In genomic region chr4:102683846-102684581, GRCh38 we compare ENCODE assay signal across 14 cellular contexts.
"Had no signal": no experiment of that assay in that cellular context is flagged by ENCODE, and none has a peak within 500 bp of the region (broad histone marks: within the 10 kb centered on the region; RNA-seq: fewer than 3 reads in every experiment).

No MANE protein-coding gene starts in this region.

- H3K9me3 ChIP-seq: psoas muscle, suprapubic skin, upper lobe of right lung had no signal

- H3K27ac ChIP-seq: psoas muscle, suprapubic skin, upper lobe of right lung, VCaP had no signal

- H3K9me3 Mint-ChIP-seq: activated naive CD4-positive, alpha-beta T cell treated with anti-CD3 and anti-CD28 coated beads for 36 hours; central memory CD8-positive, alpha-beta T cell; dendritic cell treated with granulocyte-macrophage colony-stimulating factor and Interleukin-4, amounts not matched to agents 40 ng/mL and 50 ng/mL, for 4 days; effector memory CD8-positive, alpha-beta T cell; nephron progenitor cell; stimulated activated naive B cell treated with anti-CD40 and anti-IgM and Interleukin-4, amounts not matched to agents 10 μg/mL and 1 μg/mL and 100 μg/mL, for 72 hours had no signal

- H3K4me1 ChIP-seq: psoas muscle, upper lobe of right lung had no signal

- H3K4me3 ChIP-seq: psoas muscle, suprapubic skin, upper lobe of right lung had no signal

- H3K27ac Mint-ChIP-seq: activated naive CD4-positive, alpha-beta T cell treated with anti-CD3 and anti-CD28 coated beads for 36 hours; dendritic cell treated with granulocyte-macrophage colony-stimulating factor and Interleukin-4, amounts not matched to agents 40 ng/mL and 50 ng/mL, for 4 days; effector memory CD8-positive, alpha-beta T cell; nephron progenitor cell; stimulated activated naive B cell treated with anti-CD40 and anti-IgM and Interleukin-4, amounts not matched to agents 10 μg/mL and 1 μg/mL and 100 μg/mL, for 72 hours had no signal

- DNase-seq: activated CD4-positive, alpha-beta T cell treated with anti-CD3 and anti-CD28 coated beads for 4 hours; activated naive CD4-positive, alpha-beta T cell treated with anti-CD3 and anti-CD28 coated beads for 36 hours; effector memory CD8-positive, alpha-beta T cell; nephron progenitor cell; psoas muscle; stimulated activated CD4-positive, alpha-beta T cell treated with anti-CD3 and anti-CD28 coated beads, Interleukin-2, amount 100 ng/mL, for 24 hours; stimulated activated naive B cell treated with anti-CD40 and anti-IgM and Interleukin-4, amounts not matched to agents 10 μg/mL and 1 μg/mL and 100 μg/mL, for 72 hours; T-helper 9 cell; upper lobe of right lung had no signal

- H3K4me3 Mint-ChIP-seq: activated naive CD4-positive, alpha-beta T cell treated with anti-CD3 and anti-CD28 coated beads for 36 hours; central memory CD8-positive, alpha-beta T cell; dendritic cell treated with granulocyte-macrophage colony-stimulating factor and Interleukin-4, amounts not matched to agents 40 ng/mL and 50 ng/mL, for 4 days; effector memory CD8-positive, alpha-beta T cell; nephron progenitor cell; stimulated activated naive B cell treated with anti-CD40 and anti-IgM and Interleukin-4, amounts not matched to agents 10 μg/mL and 1 μg/mL and 100 μg/mL, for 72 hours had no signal

- H3K27me3 ChIP-seq: suprapubic skin, upper lobe of right lung had no signal

- H3K4me1 Mint-ChIP-seq: central memory CD8-positive, alpha-beta T cell; nephron progenitor cell; stimulated activated naive B cell treated with anti-CD40 and anti-IgM and Interleukin-4, amounts not matched to agents 10 μg/mL and 1 μg/mL and 100 μg/mL, for 72 hours had no signal

- ATAC-seq: effector memory CD8-positive, alpha-beta T cell; psoas muscle; sciatic nerve; upper lobe of right lung had no signal

- H3K27me3 Mint-ChIP-seq: central memory CD8-positive, alpha-beta T cell; dendritic cell treated with granulocyte-macrophage colony-stimulating factor and Interleukin-4, amounts not matched to agents 40 ng/mL and 50 ng/mL, for 4 days; effector memory CD8-positive, alpha-beta T cell; stimulated activated naive B cell treated with anti-CD40 and anti-IgM and Interleukin-4, amounts not matched to agents 10 μg/mL and 1 μg/mL and 100 μg/mL, for 72 hours had no signal
